26 cellular contexts compared by ENCODE assay signal in genomic region chr15:36933239-36933990, GRCh38.
"Had no signal": no experiment of that assay in that cellular context is flagged by ENCODE, and none has a peak within 500 bp of the region (broad histone marks: within the 10 kb centered on the region; RNA-seq: fewer than 3 reads in every experiment).

No MANE protein-coding gene starts in this region.

- H3K4me1 ChIP-seq: left lung, lower lobe of right lung, prostate gland, testis, thyroid gland, transverse colon had no signal

- H3K27me3 ChIP-seq: left lung, ovary, stomach, testis, thyroid gland, transverse colon, uterus had no signal

- ATAC-seq: left colon; left lung; lower lobe of right lung; naive thymus-derived CD4-positive, alpha-beta T cell; natural killer cell treated with Interleukin-12 subunit alpha and Interleukin-12 subunit beta and Interleukin-15 and Interleukin-18, amount 100 ng/mL, for 72 hours; right cardiac atrium; sciatic nerve; stimulated activated naive B cell treated with anti-CD40 and anti-IgM and Interleukin-4, amounts not matched to agents 10 μg/mL and 1 μg/mL and 100 μg/mL, for 72 hours; stimulated activated naive CD8-positive, alpha-beta T cell treated with anti-CD3 and anti-CD28 coated beads, Interleukin-15, Interleukin-2, amounts not matched to agents 100 U/mL and 50 U/mL, for 24 hours had no signal

- DNase-seq: immature natural killer cell; kidney; left colon; left lung; lower lobe of right lung; mammary epithelial cell; mesenchymal stem cell; naive thymus-derived CD4-positive, alpha-beta T cell; ovary; retina; right cardiac atrium; stimulated activated CD4-positive, alpha-beta T cell treated with anti-CD3 and anti-CD28 coated beads, Interleukin-12 subunit alpha, Interleukin-12 subunit beta, amount 100 ng/mL, for 4 hours; stimulated activated CD4-positive, alpha-beta T cell treated with anti-CD3 and anti-CD28 coated beads, Interleukin-15, amount 100 ng/mL, for 24 hours; stimulated activated CD4-positive, alpha-beta T cell treated with anti-CD3 and anti-CD28 coated beads, Interleukin-2, amount 100 ng/mL, for 24 hours; stimulated activated CD4-positive, alpha-beta T cell treated with anti-CD3 and anti-CD28 coated beads, Interleukin-4, amount 100 ng/mL, for 1 hour; stimulated activated naive B cell treated with anti-CD40 and anti-IgM and Interleukin-4, amounts not matched to agents 10 μg/mL and 1 μg/mL and 100 μg/mL, for 72 hours; stimulated activated naive CD8-positive, alpha-beta T cell treated with anti-CD3 and anti-CD28 coated beads, Interleukin-15, Interleukin-2, amounts not matched to agents 100 U/mL and 50 U/mL, for 24 hours; stomach; testis; thyroid gland; transverse colon; uterus had no signal

- H3K36me3 Mint-ChIP-seq: immature natural killer cell; naive thymus-derived CD4-positive, alpha-beta T cell; natural killer cell treated with Interleukin-12 subunit alpha and Interleukin-12 subunit beta and Interleukin-15 and Interleukin-18, amount 100 ng/mL, for 72 hours; stimulated activated naive B cell treated with anti-CD40 and anti-IgM and Interleukin-4, amounts not matched to agents 10 μg/mL and 1 μg/mL and 100 μg/mL, for 72 hours had no signal

- H3K27ac Mint-ChIP-seq: immature natural killer cell; naive thymus-derived CD4-positive, alpha-beta T cell; natural killer cell treated with Interleukin-12 subunit alpha and Interleukin-12 subunit beta and Interleukin-15 and Interleukin-18, amount 100 ng/mL, for 72 hours; stimulated activated naive B cell treated with anti-CD40 and anti-IgM and Interleukin-4, amounts not matched to agents 10 μg/mL and 1 μg/mL and 100 μg/mL, for 72 hours had no signal

- H3K4me1 Mint-ChIP-seq: immature natural killer cell; naive thymus-derived CD4-positive, alpha-beta T cell; stimulated activated naive B cell treated with anti-CD40 and anti-IgM and Interleukin-4, amounts not matched to agents 10 μg/mL and 1 μg/mL and 100 μg/mL, for 72 hours had no signal

- H3K4me3 Mint-ChIP-seq: immature natural killer cell; naive thymus-derived CD4-positive, alpha-beta T cell; natural killer cell treated with Interleukin-12 subunit alpha and Interleukin-12 subunit beta and Interleukin-15 and Interleukin-18, amount 100 ng/mL, for 72 hours; stimulated activated naive B cell treated with anti-CD40 and anti-IgM and Interleukin-4, amounts not matched to agents 10 μg/mL and 1 μg/mL and 100 μg/mL, for 72 hours had no signal

- H3K36me3 ChIP-seq: left lung, lower lobe of right lung, ovary, prostate gland, thyroid gland, transverse colon, uterus had no signal

- H3K4me3 ChIP-seq: left lung, lower lobe of right lung, ovary, prostate gland, skin epidermis, stomach, testis, thyroid gland, transverse colon, uterus had no signal

- H3K27me3 Mint-ChIP-seq: natural killer cell treated with Interleukin-12 subunit alpha and Interleukin-12 subunit beta and Interleukin-15 and Interleukin-18, amount 100 ng/mL, for 72 hours; stimulated activated naive B cell treated with anti-CD40 and anti-IgM and Interleukin-4, amounts not matched to agents 10 μg/mL and 1 μg/mL and 100 μg/mL, for 72 hours had no signal

- H3K9me3 Mint-ChIP-seq: natural killer cell treated with Interleukin-12 subunit alpha and Interleukin-12 subunit beta and Interleukin-15 and Interleukin-18, amount 100 ng/mL, for 72 hours had no signal

- H3K9me3 ChIP-seq: left lung, lower lobe of right lung, ovary, prostate gland, stomach, testis, thyroid gland, transverse colon, uterus had no signal

- H3K27ac ChIP-seq: left lung, lower lobe of right lung, ovary, prostate gland, skin epidermis, stomach, testis, thyroid gland, transverse colon, uterus had no signal
